ENCODE assay signal across 19 cellular contexts in the genomic region with DNA sequence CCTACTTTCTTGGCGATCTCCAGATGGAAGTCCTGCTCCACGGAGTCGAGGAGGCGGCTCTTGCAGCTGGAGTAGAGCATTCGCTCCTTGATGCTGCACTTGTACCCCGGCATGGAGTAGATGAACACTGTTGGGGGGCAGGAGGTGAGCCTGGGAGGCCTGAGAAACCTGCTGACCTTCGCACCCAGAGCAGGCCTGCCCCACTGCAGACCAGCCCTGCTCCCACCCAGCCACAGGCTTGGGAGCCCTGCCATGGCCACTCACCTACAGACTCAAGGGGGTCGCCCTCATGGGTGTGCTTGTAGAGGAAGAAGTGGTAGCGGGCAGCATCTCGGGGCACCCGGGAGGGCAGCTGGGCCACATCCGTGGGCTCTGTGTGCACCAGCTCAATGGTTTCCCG. TPM values are rescaled to one million over a fixed set of nuclear protein-coding genes. Genes with fewer than 3 reads are reported as not detected.
DNase-seq lines count a peak whose midpoint lies in the region; ATAC-seq and TF ChIP-seq lines count a peak whose summit lies in the region.
"Had no signal": no experiment of that assay in that cellular context is flagged by ENCODE, and none has a peak within 500 bp of the region (broad histone marks: within the 10 kb centered on the region; RNA-seq: fewer than 3 reads in every experiment).

No MANE protein-coding gene starts in this region.

- CTCF ChIA-PET in activated naive CD4-positive, alpha-beta T cell treated with anti-CD3 and anti-CD28 coated beads for 36 hours (lab: Charles Lee): interaction anchor here (1.0 to 5.3 kb wide), 4 partner anchors 8 to 109 kb away, joined by 3 to 76 read pairs (median 28); a partner anchor contains a TSS
- CTCF ChIA-PET in activated naive CD4-positive, alpha-beta T cell treated with anti-CD3 and anti-CD28 coated beads, Interleukin-2, amount 10 ng/mL, durations not matched to agents 7 days and 5 days (lab: Charles Lee): interaction anchor here (4.0 to 6.2 kb wide), 3 partner anchors 8 to 109 kb away, joined by 64 to 122 read pairs (median 73); a partner anchor contains a TSS

- no peak overlapping the region for H3K4me2 ChIP-seq in BLaER1

- peaks cover 20% of the 10 kb centered on the region for H4K20me1 ChIP-seq in BLaER1

- WGBS in endodermal cell (ENCODE audit: insufficient coverage in 1 of 2, insufficient read length in 1 of 2), 2 experiments: 95 to 97% methylated on average over 7 to 13 of the region's 13 CpGs

- no peak overlapping the region for H3K9ac ChIP-seq in BLaER1
- no peak overlapping the region for H3K9ac ChIP-seq in endodermal cell (ENCODE audit: extremely low read depth, low read length, poor library complexity, severe bottlenecking)

- no peak overlapping the region for H3K4me3 Mint-ChIP-seq in activated naive CD4-positive, alpha-beta T cell treated with anti-CD3 and anti-CD28 coated beads for 36 hours
- H3K4me3 Mint-ChIP-seq in activated naive CD4-positive, alpha-beta T cell treated with anti-CD3 and anti-CD28 coated beads, Interleukin-2, amount 10 ng/mL, durations not matched to agents 7 days and 5 days: no peak overlapping the region
- H3K4me3 Mint-ChIP-seq in endodermal cell: no peak overlapping the region
- H3K4me3 Mint-ChIP-seq: CD8-positive, alpha-beta memory T cell had no signal

- ATAC-seq in RWPE2 (ENCODE audit: low read depth): no peak
- ATAC-seq: K562 had no signal

- H3K4me1 ChIP-seq in BLaER1 (peaks cover 94% of the 10 kb centered on the region), RWPE2 (ENCODE audit: insufficient read depth, poor library complexity, severe bottlenecking) (no peaks in the 10 kb centered on the region), endodermal cell (ENCODE audit: control insufficient read depth, insufficient read depth, low read length) (no peaks in the 10 kb centered on the region)

- H3K27ac Mint-ChIP-seq in activated naive CD4-positive, alpha-beta T cell treated with anti-CD3 and anti-CD28 coated beads for 36 hours: no peak overlapping the region
- no peak overlapping the region for H3K27ac Mint-ChIP-seq in activated naive CD4-positive, alpha-beta T cell treated with anti-CD3 and anti-CD28 coated beads, Interleukin-2, amount 10 ng/mL, durations not matched to agents 7 days and 5 days
- no peak overlapping the region for H3K27ac Mint-ChIP-seq in endodermal cell

- no peak overlapping the region for H3K4me3 ChIP-seq in BLaER1
- no peak overlapping the region for H3K4me3 ChIP-seq in RWPE2 (ENCODE audit: severe bottlenecking)
- H3K4me3 ChIP-seq in endodermal cell (ENCODE audit: low read length): no peak overlapping the region
- no peak overlapping the region for H3K4me3 ChIP-seq in H7 (ENCODE audit: insufficient read depth, low read depth, low read length)
- H3K4me3 ChIP-seq: K562 had no signal

- TF ChIP-seq CTCF in RWPE2 (IDR thresholded peaks at IDR 0.05; ENCODE audit: poor library complexity, severe bottlenecking) (no peak), endodermal cell (conservative IDR thresholded peaks at IDR 0.05) (no peak)

- H3K27me3 ChIP-seq in BLaER1 (no peaks in the 10 kb centered on the region), RWPE2 (ENCODE audit: insufficient read depth, poor library complexity, severe bottlenecking) (no peaks in the 10 kb centered on the region), endodermal cell (ENCODE audit: control insufficient read depth, insufficient read depth, low read length, poor library complexity, severe bottlenecking) (no peaks in the 10 kb centered on the region), H7 (ENCODE audit: control insufficient read depth, insufficient read depth, low read length) (no peaks in the 10 kb centered on the region)

- peaks cover 46% of the 10 kb centered on the region for H3K4me1 Mint-ChIP-seq in activated naive CD4-positive, alpha-beta T cell treated with anti-CD3 and anti-CD28 coated beads for 36 hours (ENCODE audit: low read depth)
- H3K4me1 Mint-ChIP-seq in activated naive CD4-positive, alpha-beta T cell treated with anti-CD3 and anti-CD28 coated beads, Interleukin-2, amount 10 ng/mL, durations not matched to agents 7 days and 5 days: peaks cover 55% of the 10 kb centered on the region
- no peaks in the 10 kb centered on the region for H3K4me1 Mint-ChIP-seq in endodermal cell

- H3K27ac ChIP-seq in BLaER1 (peak overlapping the region; percentile 50; the same call in 1 of the 2 replicates), RWPE2 (ENCODE audit: poor library complexity, severe bottlenecking) (no peak overlapping the region), endodermal cell (ENCODE audit: low read depth, low read length) (no peak overlapping the region)

- H3K9me3 Mint-ChIP-seq in activated naive CD4-positive, alpha-beta T cell treated with anti-CD3 and anti-CD28 coated beads for 36 hours: no peaks in the 10 kb centered on the region
- no peaks in the 10 kb centered on the region for H3K9me3 Mint-ChIP-seq in activated naive CD4-positive, alpha-beta T cell treated with anti-CD3 and anti-CD28 coated beads, Interleukin-2, amount 10 ng/mL, durations not matched to agents 7 days and 5 days
- H3K9me3 Mint-ChIP-seq in endodermal cell: no peaks in the 10 kb centered on the region
- H3K9me3 Mint-ChIP-seq: CD4-positive, CD25-positive, alpha-beta regulatory T cell; CD8-positive, alpha-beta memory T cell had no signal

- no peaks in the 10 kb centered on the region for H3K27me3 Mint-ChIP-seq in activated naive CD4-positive, alpha-beta T cell treated with anti-CD3 and anti-CD28 coated beads for 36 hours (ENCODE audit: low read depth)
- no peaks in the 10 kb centered on the region for H3K27me3 Mint-ChIP-seq in activated naive CD4-positive, alpha-beta T cell treated with anti-CD3 and anti-CD28 coated beads, Interleukin-2, amount 10 ng/mL, durations not matched to agents 7 days and 5 days
- H3K27me3 Mint-ChIP-seq in endodermal cell (ENCODE audit: insufficient read depth): no peaks in the 10 kb centered on the region
- H3K27me3 Mint-ChIP-seq: CD4-positive, CD25-positive, alpha-beta regulatory T cell; CD8-positive, alpha-beta memory T cell had no signal

- H3K36me3 ChIP-seq in BLaER1: peaks cover 50% of the 10 kb centered on the region
- peaks cover 50% of the 10 kb centered on the region for H3K36me3 ChIP-seq in RWPE2 (ENCODE audit: low read depth)
- peaks cover 18% of the 10 kb centered on the region for H3K36me3 ChIP-seq in endodermal cell (ENCODE audit: control insufficient read depth, insufficient read depth, low read length)
- H3K36me3 ChIP-seq in H7 (replicated peaks; ENCODE audit: control insufficient read depth, insufficient read depth, low read length): peaks cover 14% of the 10 kb centered on the region

- peaks cover 24% of the 10 kb centered on the region for H3K36me3 Mint-ChIP-seq in activated naive CD4-positive, alpha-beta T cell treated with anti-CD3 and anti-CD28 coated beads for 36 hours (ENCODE audit: low read depth)
- H3K36me3 Mint-ChIP-seq in activated naive CD4-positive, alpha-beta T cell treated with anti-CD3 and anti-CD28 coated beads, Interleukin-2, amount 10 ng/mL, durations not matched to agents 7 days and 5 days: peaks cover 47% of the 10 kb centered on the region
- H3K36me3 Mint-ChIP-seq in endodermal cell (ENCODE audit: low read depth): peaks cover 29% of the 10 kb centered on the region

- intact Hi-C loops in activated naive CD4-positive, alpha-beta T cell treated with anti-CD3 and anti-CD28 coated beads for 36 hours (cut with micrococcal nuclease): loop anchor here (10.0 kb wide), 1 partner anchor 175 kb away; a partner anchor contains a TSS

- peak; percentile 3 for DNase-seq in activated naive CD4-positive, alpha-beta T cell treated with anti-CD3 and anti-CD28 coated beads for 36 hours
- DNase-seq in activated naive CD4-positive, alpha-beta T cell treated with anti-CD3 and anti-CD28 coated beads, Interleukin-2, amount 10 ng/mL, durations not matched to agents 7 days and 5 days: no peak
- DNase-seq in RWPE2 (ENCODE audit: low spot score) (peak; percentile 42), endodermal cell (peak; percentile 17), H7 (no peak), SK-N-DZ (ENCODE audit: low spot score) (no peak), GM19240 (ENCODE audit: insufficient read length, low spot score) (no peak)
- DNase-seq: 8988T; C1 segment of cervical spinal cord; CD4-positive, CD25-positive, alpha-beta regulatory T cell; CD8-positive, alpha-beta memory T cell; COR-L47; GDM1; HCEC 1CT; IMR-90 had no signal

- no peaks in the 10 kb centered on the region for H3K9me3 ChIP-seq in BLaER1
- no peaks in the 10 kb centered on the region for H3K9me3 ChIP-seq in RWPE2 (ENCODE audit: severe bottlenecking)
- H3K9me3 ChIP-seq in endodermal cell (ENCODE audit: control insufficient read depth, low read length): no peaks in the 10 kb centered on the region

RNA-seq across cellular contexts. Expression of a gene that starts 4.2 kb away (rescaled TPM):
- under 1 TPM; 0.62 to 0.89 TPM for total RNA-seq in activated naive CD4-positive, alpha-beta T cell treated with anti-CD3 and anti-CD28 coated beads for 36 hours
- total RNA-seq in endodermal cell: under 1 TPM in 1 of 2 donors, not detected in 1; 0.11 TPM
- polyA plus RNA-seq in endodermal cell (2013, experiment 1 of 2): 0.18 TPM
- 0.17 TPM for polyA plus RNA-seq in endodermal cell (2013, experiment 2 of 2)
- not detected in 2 replicates for total RNA-seq in H7 (2014; rRNA removed; shearing (Covaris generic))
- not detected in 2 replicates for polyA plus RNA-seq in SK-N-DZ (2014; cell fraction: cytosol; rRNA removed)
- polyA plus RNA-seq in SK-N-DZ (2014; cell fraction: nucleus; rRNA removed): not detected in 2 replicates
- total RNA-seq: A673, H1, IMR-90, K562 had no signal
- polyA plus RNA-seq: IMR-90, K562 had no signal

RNA-seq across cellular contexts. Expression of a gene that starts 9.3 kb away (rescaled TPM):
- 10 to 100 TPM; 89.1 to 91.3 TPM for total RNA-seq in activated naive CD4-positive, alpha-beta T cell treated with anti-CD3 and anti-CD28 coated beads for 36 hours
- 10 to 100 TPM; 40.7 to 41.9 TPM for total RNA-seq in endodermal cell
- polyA plus RNA-seq in endodermal cell (2013, experiment 1 of 2): 32.6 TPM
- polyA plus RNA-seq in endodermal cell (2013, experiment 2 of 2): 27.3 TPM
- total RNA-seq in H7 (2014; rRNA removed; shearing (Covaris generic)): 85.8 and 99.0 TPM in 2 replicates
- polyA plus RNA-seq in SK-N-DZ (2014; cell fraction: cytosol; rRNA removed): 60.0 and 63.4 TPM in 2 replicates
- polyA plus RNA-seq in SK-N-DZ (2014; cell fraction: nucleus; rRNA removed): 36.8 and 37.7 TPM in 2 replicates

RNA-seq across cellular contexts. Expression of a gene that starts 15.9 kb away (rescaled TPM):
- 100 to 1,000 TPM; 107 to 108 TPM for total RNA-seq in activated naive CD4-positive, alpha-beta T cell treated with anti-CD3 and anti-CD28 coated beads for 36 hours
- 1 to 10 TPM; 6.7 to 6.8 TPM for total RNA-seq in endodermal cell
- polyA plus RNA-seq in endodermal cell (2013, experiment 1 of 2): 4.8 TPM
- 3.8 TPM for polyA plus RNA-seq in endodermal cell (2013, experiment 2 of 2)
- total RNA-seq in H7 (2014; rRNA removed; shearing (Covaris generic)): 2.9 and 4.5 TPM in 2 replicates
- 6.0 and 7.8 TPM in 2 replicates for polyA plus RNA-seq in SK-N-DZ (2014; cell fraction: cytosol; rRNA removed)
- 32.4 and 32.8 TPM in 2 replicates for polyA plus RNA-seq in SK-N-DZ (2014; cell fraction: nucleus; rRNA removed)

RNA-seq across cellular contexts. Expression of a gene that starts 31.7 kb away (rescaled TPM):
- total RNA-seq in activated naive CD4-positive, alpha-beta T cell treated with anti-CD3 and anti-CD28 coated beads for 36 hours: 10 to 100 TPM; 35.7 to 37.8 TPM
- 10 to 100 TPM; 33.6 to 50.1 TPM for total RNA-seq in endodermal cell
- 49.3 TPM for polyA plus RNA-seq in endodermal cell (2013, experiment 1 of 2)
- 41.2 TPM for polyA plus RNA-seq in endodermal cell (2013, experiment 2 of 2)
- 63.8 and 86.9 TPM in 2 replicates for total RNA-seq in H7 (2014; rRNA removed; shearing (Covaris generic))
- 34.0 and 38.5 TPM in 2 replicates for polyA plus RNA-seq in SK-N-DZ (2014; cell fraction: cytosol; rRNA removed)
- 22.1 and 24.5 TPM in 2 replicates for polyA plus RNA-seq in SK-N-DZ (2014; cell fraction: nucleus; rRNA removed)

RNA-seq across cellular contexts. Expression of a gene that starts 48.8 kb away (rescaled TPM):
- 100 to 1,000 TPM; 176 to 177 TPM for total RNA-seq in activated naive CD4-positive, alpha-beta T cell treated with anti-CD3 and anti-CD28 coated beads for 36 hours
- 10 to 100 TPM; 78.4 to 84.2 TPM for total RNA-seq in endodermal cell
- polyA plus RNA-seq in endodermal cell (2013, experiment 1 of 2): 95.1 TPM
- 88.3 TPM for polyA plus RNA-seq in endodermal cell (2013, experiment 2 of 2)
- 60.3 and 63.8 TPM in 2 replicates for total RNA-seq in H7 (2014; rRNA removed; shearing (Covaris generic))
- polyA plus RNA-seq in SK-N-DZ (2014; cell fraction: cytosol; rRNA removed): 46.6 and 56.3 TPM in 2 replicates
- 12.7 and 13.4 TPM in 2 replicates for polyA plus RNA-seq in SK-N-DZ (2014; cell fraction: nucleus; rRNA removed)

Comparison
In these comparisons a context has a peak if more than half of its experiments do, and no peak if none do; other contexts are left out.
1. DNase-seq: peak in activated naive CD4-positive, alpha-beta T cell treated with anti-CD3 and anti-CD28 coated beads for 36 hours (single experiment), RWPE2 (single experiment) and endodermal cell (single experiment); none in activated naive CD4-positive, alpha-beta T cell treated with anti-CD3 and anti-CD28 coated beads, Interleukin-2, amount 10 ng/mL, durations not matched to agents 7 days and 5 days (single experiment), H7 (single experiment), SK-N-DZ (single experiment) and GM19240 (single experiment).
2. RNA of a gene that starts 15.9 kb away (total RNA-seq): 107 to 108 TPM in activated naive CD4-positive, alpha-beta T cell treated with anti-CD3 and anti-CD28 coated beads for 36 hours; 6.7 to 6.8 TPM in endodermal cell and 2.9 to 4.5 TPM in H7; every median in the first group is over 10 times any median in the second.